Comparison of ENCODE assay signal across 12 cellular contexts in genomic region chr17:63694974-63695773, GRCh38. TPM values are rescaled to one million over a fixed set of nuclear protein-coding genes. Genes with fewer than 3 reads are reported as not detected.
DNase-seq lines count a peak whose midpoint lies in the region; TF ChIP-seq lines count a peak whose summit lies in the region.
"Had no signal": no experiment of that assay in that cellular context is flagged by ENCODE, and none has a peak within 500 bp of the region (broad histone marks: within the 10 kb centered on the region; RNA-seq: fewer than 3 reads in every experiment).

No MANE protein-coding gene starts in this region.

- H3K4me1 ChIP-seq in osteoblast (ENCODE audit: insufficient read depth, low read length), result no peaks in the 10 kb centered on the region
- H3K4me1 ChIP-seq: HAP-1 had no signal

- peaks cover 18% of the 10 kb centered on the region for H3K36me3 ChIP-seq in osteoblast (ENCODE audit: insufficient read depth, low read length)

- no peaks in the 10 kb centered on the region for H3K9me3 Mint-ChIP-seq in T-helper 1 cell treated with Interleukin-12 subunit alpha and Interleukin-12 subunit beta and Interleukin-4 antibody, amounts not matched to agents 30 μg/mL and 1 μg/mL, for 36 hours
- no peaks in the 10 kb centered on the region for H3K9me3 Mint-ChIP-seq in Calu3 (ENCODE audit: low read depth, unreplicated experiment)
- no peaks in the 10 kb centered on the region for H3K9me3 Mint-ChIP-seq in HFFc6

- H3K27ac Mint-ChIP-seq in T-helper 1 cell treated with Interleukin-12 subunit alpha and Interleukin-12 subunit beta and Interleukin-4 antibody, amounts not matched to agents 30 μg/mL and 1 μg/mL, for 36 hours, result peak overlapping the region; percentile 67
- H3K27ac Mint-ChIP-seq in Calu3 (ENCODE audit: unreplicated experiment), result no peak overlapping the region
- H3K27ac Mint-ChIP-seq in HFFc6, result no peak overlapping the region

- no peak overlapping the region for H3K4me3 ChIP-seq in NB4 (ENCODE audit: low read depth, low read length)
- H3K4me3 ChIP-seq in osteoblast (ENCODE audit: insufficient read depth, low read length), result no peak overlapping the region
- H3K4me3 ChIP-seq: HAP-1 had no signal

- H3K4me2 ChIP-seq in osteoblast (ENCODE audit: insufficient read depth, low read length), result no peak overlapping the region
- H3K4me2 ChIP-seq: KMS-11 had no signal

- peaks cover 11% of the 10 kb centered on the region for H4K20me1 ChIP-seq in osteoblast (ENCODE audit: insufficient read depth, low read length)

- intact Hi-C loops in Calu3 (cut with micrococcal nuclease; ENCODE audit: unreplicated experiment), result no loop called here

- H3K27ac ChIP-seq in angular gyrus (ENCODE audit: low read depth, low read length) (peak overlapping the region; percentile 44), osteoblast (ENCODE audit: low read depth, low read length) (no peak overlapping the region)
- H3K27ac ChIP-seq: KMS-11 had no signal

- H3K27me3 Mint-ChIP-seq in T-helper 1 cell treated with Interleukin-12 subunit alpha and Interleukin-12 subunit beta and Interleukin-4 antibody, amounts not matched to agents 30 μg/mL and 1 μg/mL, for 36 hours (ENCODE audit: low read depth), result no peaks in the 10 kb centered on the region
- H3K27me3 Mint-ChIP-seq in Calu3 (ENCODE audit: unreplicated experiment) (no peaks in the 10 kb centered on the region), HFFc6 (ENCODE audit: insufficient read depth) (peaks cover 5% of the 10 kb centered on the region)

- H3K9me3 ChIP-seq in osteoblast (ENCODE audit: low read depth, low read length), result no peaks in the 10 kb centered on the region
- H3K9me3 ChIP-seq: HAP-1 had no signal

- TF ChIP-seq POLR2A in NB4 (IDR thresholded peaks at IDR 0.05; ENCODE audit: extremely low read depth, insufficient read length), result no peak

- no peak overlapping the region for H2AFZ ChIP-seq in osteoblast (ENCODE audit: low read length)

- H3K4me3 Mint-ChIP-seq in T-helper 1 cell treated with Interleukin-12 subunit alpha and Interleukin-12 subunit beta and Interleukin-4 antibody, amounts not matched to agents 30 μg/mL and 1 μg/mL, for 36 hours, result peak overlapping the region; percentile 28
- no peak overlapping the region for H3K4me3 Mint-ChIP-seq in Calu3 (ENCODE audit: low read depth, unreplicated experiment)
- no peak overlapping the region for H3K4me3 Mint-ChIP-seq in HFFc6

- no TSS peak for BruUV-seq in Calu3 (replicated peaks; lab: Mats Ljungman, UMichigan)

- no peaks in the 10 kb centered on the region for H3K27me3 ChIP-seq in osteoblast (ENCODE audit: insufficient read depth, low read length)

- CTCF ChIA-PET in Calu3 (lab: Charles Lee), result no interaction called here

- peaks cover 51% of the 10 kb centered on the region for H3K36me3 Mint-ChIP-seq in T-helper 1 cell treated with Interleukin-12 subunit alpha and Interleukin-12 subunit beta and Interleukin-4 antibody, amounts not matched to agents 30 μg/mL and 1 μg/mL, for 36 hours (ENCODE audit: low read depth)
- peaks cover 10% of the 10 kb centered on the region for H3K36me3 Mint-ChIP-seq in Calu3 (ENCODE audit: insufficient read depth, unreplicated experiment)
- no peaks in the 10 kb centered on the region for H3K36me3 Mint-ChIP-seq in HFFc6 (ENCODE audit: low read depth)

- DNase-seq in T-helper 1 cell (no peak), NB4 (ENCODE audit: low read depth) (peak; percentile 39), osteoblast (ENCODE audit: insufficient read length, low spot score, missing footprints) (peak; percentile 58), Calu3 (no peak), HFFc6 (no peak), NCI-H69 (lab: John Stamatoyannopoulos, UW) (no peak)
- DNase-seq: activated CD8-positive, alpha-beta memory T cell treated with anti-CD3 and anti-CD28 coated beads for 24 hours; Right ventricle myocardium superior had no signal

- TF ChIP-seq CTCF in NB4 (IDR thresholded peaks at IDR 0.05; ENCODE audit: low read depth, low read length), result no peak
- TF ChIP-seq CTCF in osteoblast (IDR thresholded peaks at IDR 0.05; ENCODE audit: extremely low read depth, low read depth, low read length), result no peak
- TF ChIP-seq CTCF in Calu3 (IDR thresholded peaks at IDR 0.05; ENCODE audit: unreplicated experiment), result no peak
- TF ChIP-seq CTCF in HFFc6 (IDR thresholded peaks at IDR 0.05), result no peak

- peaks cover 30% of the 10 kb centered on the region for H3K4me1 Mint-ChIP-seq in T-helper 1 cell treated with Interleukin-12 subunit alpha and Interleukin-12 subunit beta and Interleukin-4 antibody, amounts not matched to agents 30 μg/mL and 1 μg/mL, for 36 hours (ENCODE audit: low read depth)
- H3K4me1 Mint-ChIP-seq in Calu3 (ENCODE audit: low read depth, unreplicated experiment) (no peaks in the 10 kb centered on the region), HFFc6 (ENCODE audit: low read depth) (no peaks in the 10 kb centered on the region)

- H3K79me2 ChIP-seq in osteoblast (ENCODE audit: insufficient read depth, low read length), result no peaks in the 10 kb centered on the region

RNA-seq across cellular contexts. Expression of gene LIMD2, which starts 4.8 kb away (rescaled TPM):
- total RNA-seq in osteoblast, result 4.3 and 5.9 TPM in 2 replicates
- total RNA-seq in Calu3 (2022), result 5.0 and 8.0 TPM in 2 replicates
- 1 to 10 TPM; 1.7 to 5.8 (median 4.1) TPM for total RNA-seq in HFFc6 (2021; fragmentation: NEBNext Ultra II Directional; extraction: Animal tissue kit (Norgen Biotek cat#: 25700))

RNA-seq across cellular contexts. Expression of gene STRADA, which starts 46.4 kb away (rescaled TPM):
- 29.7 and 35.4 TPM in 2 replicates for total RNA-seq in osteoblast
- total RNA-seq in Calu3 (2022), result 18.1 and 18.2 TPM in 2 replicates
- total RNA-seq in HFFc6 (2021; fragmentation: NEBNext Ultra II Directional; extraction: Animal tissue kit (Norgen Biotek cat#: 25700)), result 10 to 100 TPM; 18.2 to 24.1 (median 21.6) TPM

Comparison
In these comparisons a context has a peak if more than half of its experiments do, and no peak if none do; other contexts are left out.
1. DNase-seq: peak in NB4 (single experiment) and osteoblast (single experiment); none in T-helper 1 cell (0 of 5), Calu3 (single experiment), HFFc6 (single experiment) and NCI-H69 (single experiment).